12 cellular contexts compared by ENCODE assay signal in genomic region chr4:129526812-129527211, GRCh38.
A peak's percentile ranks its signal among the peaks of the same experiment; 100 is the strongest.
DNase-seq lines count a peak whose midpoint lies in the region; ATAC-seq, FAIRE-seq and TF ChIP-seq lines count a peak whose summit lies in the region.
"Had no signal": no experiment of that assay in that cellular context is flagged by ENCODE, and none has a peak within 500 bp of the region (broad histone marks: within the 10 kb centered on the region; RNA-seq: fewer than 3 reads in every experiment).

No MANE protein-coding gene starts in this region.

- FAIRE-seq in colon (lab: Jason Lieb, UNC), result peak; percentile 14
- FAIRE-seq: K562 had no signal

- TF ChIP-seq CTCF in heart right ventricle (IDR thresholded peaks at IDR 0.05), result peak in 8 of 9 donors; percentile 26 to 74 (median 56)
- TF ChIP-seq CTCF in type B pancreatic cell (conservative IDR thresholded peaks at IDR 0.05), result peak; percentile 37

- no peak overlapping the region for H3K4me3 ChIP-seq in heart right ventricle
- H3K4me3 ChIP-seq: K562 had no signal

- H3K9me3 ChIP-seq in heart right ventricle, result no peaks in the 10 kb centered on the region

- H3K9me3 Mint-ChIP-seq in type B pancreatic cell, result no peaks in the 10 kb centered on the region
- H3K9me3 Mint-ChIP-seq: dendritic cell treated with granulocyte-macrophage colony-stimulating factor and Interleukin-4, amounts not matched to agents 40 ng/mL and 50 ng/mL, for 4 days had no signal

- peaks cover 0 to under 1% (median 0%) of the 10 kb centered on the region in 7 donors for H3K27me3 ChIP-seq in heart right ventricle

- ATAC-seq in heart right ventricle (no peak), left ventricle myocardium superior (no peak), GM21515 (IDR thresholded peaks at IDR 0.05; ENCODE audit: unreplicated experiment) (no peak), GM21528 (IDR thresholded peaks at IDR 0.05; ENCODE audit: low FRiP score, unreplicated experiment) (no peak)
- ATAC-seq: K562 had no signal

- no peaks in the 10 kb centered on the region for H3K4me1 Mint-ChIP-seq in type B pancreatic cell (ENCODE audit: unreplicated experiment)

- 47 to 54% methylated on average over 3 of the region's 3 CpGs for WGBS in heart right ventricle, 2 donors

- peaks cover 22% of the 10 kb centered on the region for H3K27me3 Mint-ChIP-seq in type B pancreatic cell

- peaks cover 0 to 9% (median 0%) of the 10 kb centered on the region in 9 donors for H3K4me1 ChIP-seq in heart right ventricle

- H3K27ac ChIP-seq in heart right ventricle, result no peak overlapping the region

- intact Hi-C loops in heart right ventricle (cut with DNase I), result loop anchor here (1.0 to 10.0 kb wide), 5 partner anchors 108 to 118 kb away; no protein-coding TSS in a partner anchor
- intact Hi-C loops in left ventricle myocardium superior (cut with micrococcal nuclease), result loop anchor here (5.0 kb wide), 1 partner anchor 115 kb away; no protein-coding TSS in a partner anchor

- no peak overlapping the region for H3K4me3 Mint-ChIP-seq in type B pancreatic cell
- H3K4me3 Mint-ChIP-seq: dendritic cell treated with granulocyte-macrophage colony-stimulating factor and Interleukin-4, amounts not matched to agents 40 ng/mL and 50 ng/mL, for 4 days had no signal

- no peak overlapping the region for H3K27ac Mint-ChIP-seq in type B pancreatic cell
- H3K27ac Mint-ChIP-seq: dendritic cell treated with granulocyte-macrophage colony-stimulating factor and Interleukin-4, amounts not matched to agents 40 ng/mL and 50 ng/mL, for 4 days had no signal

- H3K36me3 Mint-ChIP-seq in type B pancreatic cell, result no peaks in the 10 kb centered on the region

- DNase-seq in heart right ventricle (no peak), left ventricle myocardium superior (no peak), NOMO-1 treated with dmso at 0.1 percent for 144 hours (lab: John Stamatoyannopoulos, UW; ENCODE audit: unreplicated experiment) (peak; percentile 5), type B pancreatic cell (ENCODE audit: extremely low spot score, unreplicated experiment) (no peak)
- DNase-seq in stimulated activated CD4-positive, alpha-beta T cell treated with anti-CD3 and anti-CD28 coated beads, Interleukin-2, amount 100 ng/mL, for 48 hours, result no peak
- DNase-seq: activated T-cell treated with anti-CD3 and anti-CD28 coated beads, Interleukin-2, amount 50 U/mL, for 1 hour; C1 segment of cervical spinal cord had no signal

- no peaks in the 10 kb centered on the region for H3K36me3 ChIP-seq in heart right ventricle
